11 cellular contexts compared by ENCODE assay signal in the genomic region with DNA sequence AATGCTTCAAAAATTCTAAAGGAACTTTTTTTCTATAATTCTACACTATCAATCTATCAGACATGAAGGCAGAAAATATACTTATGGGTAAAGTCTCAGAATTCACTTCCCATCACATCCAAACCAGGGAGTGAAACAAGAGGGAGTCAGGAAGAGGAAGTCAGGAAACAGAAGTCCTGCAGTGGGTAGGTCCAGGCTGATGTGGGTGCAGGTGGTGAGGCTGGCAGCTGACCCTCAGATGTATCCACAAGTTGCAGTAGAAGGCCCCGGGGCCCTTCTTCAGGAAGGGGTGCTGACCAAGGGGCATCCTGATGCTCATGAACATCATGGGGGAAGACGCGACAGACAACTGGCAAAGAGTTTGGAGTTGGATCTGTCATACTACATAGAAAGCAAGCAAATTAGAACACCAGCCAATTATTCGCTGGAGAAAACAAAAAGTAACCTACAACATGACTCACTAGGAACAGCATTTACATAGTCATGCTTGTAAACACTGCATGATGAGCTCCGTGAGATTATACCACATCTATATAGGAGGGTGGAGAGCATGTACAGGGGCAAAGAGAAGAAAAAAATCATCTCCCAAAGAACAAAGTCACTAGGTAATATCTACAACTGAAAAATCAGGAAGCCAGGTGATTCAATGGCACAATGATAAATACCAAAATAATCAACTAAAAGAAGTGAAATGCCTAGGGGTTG. TPM values are rescaled to one million over a fixed set of nuclear protein-coding genes. Genes with fewer than 3 reads are reported as not detected.
A peak's percentile ranks its signal among the peaks of the same experiment; 100 is the strongest.
DNase-seq lines count a peak whose midpoint lies in the region; ATAC-seq and TF ChIP-seq lines count a peak whose summit lies in the region.
"Had no signal": no experiment of that assay in that cellular context is flagged by ENCODE, and none has a peak within 500 bp of the region (broad histone marks: within the 10 kb centered on the region; RNA-seq: fewer than 3 reads in every experiment).

No MANE protein-coding gene starts in this region.

- 80% methylated on average over 4 of the region's 5 CpGs for WGBS in mammary epithelial cell (ENCODE audit: low coverage, missing lambda C conversion rate)
- WGBS in gastroesophageal sphincter (ENCODE audit: low coverage in 1 of 2), 2 donors: 64 to 90% methylated on average over 4 to 5 of the region's 5 CpGs

- no peak for TF ChIP-seq POLR2A in gastroesophageal sphincter (IDR thresholded peaks at IDR 0.05)

- no peaks in the 10 kb centered on the region for H3K27me3 Mint-ChIP-seq in nephron (ENCODE audit: low read depth)

- H3K9ac ChIP-seq in Loucy (ENCODE audit: low read depth, low read length, poor library complexity, severe bottlenecking): no peak overlapping the region
- H3K9ac ChIP-seq in mammary epithelial cell (ENCODE audit: insufficient read depth, low read length): no peak overlapping the region

- TF ChIP-seq CTCF in Loucy (conservative IDR thresholded peaks at IDR 0.05; ENCODE audit: low read length) (no peak), mammary epithelial cell (conservative IDR thresholded peaks at IDR 0.05 in 1 of 2, IDR thresholded peaks at IDR 0.05 in 1 of 2; ENCODE audit: extremely low read depth in 1 of 2, insufficient read depth in 1 of 2, low read depth in 1 of 2, low read length in 2 of 2) (no peak), nephron (IDR thresholded peaks at IDR 0.05; ENCODE audit: unreplicated experiment in 3 of 3) (no peak), gastroesophageal sphincter (IDR thresholded peaks at IDR 0.05) (no peak)

- H3K4me1 Mint-ChIP-seq in nephron: peaks cover 42% of the 10 kb centered on the region

- H3K9me3 Mint-ChIP-seq in nephron: no peaks in the 10 kb centered on the region

- dilution Hi-C loops in mammary epithelial cell (cut with HindIII; ENCODE audit: low sequenced_read_pairs): no loop called here

- H3K27ac ChIP-seq in mammary epithelial cell (ENCODE audit: insufficient read depth, low read depth, low read length) (no peak overlapping the region), gastroesophageal sphincter (no peak overlapping the region)

- peaks cover 12% of the 10 kb centered on the region for H3K36me3 Mint-ChIP-seq in nephron (ENCODE audit: low read depth)

- intact Hi-C loops in mammary epithelial cell (cut with micrococcal nuclease): loop anchor here (5.0 kb wide), 4 partner anchors 33 to 213 kb away; no protein-coding TSS in a partner anchor

- H3K4me3 ChIP-seq in Loucy (ENCODE audit: low read length, poor library complexity, severe bottlenecking): peak overlapping the region; percentile 46
- no peak overlapping the region for H3K4me3 ChIP-seq in mammary epithelial cell (replicated peaks in 1 of 3; ENCODE audit: insufficient read depth in 1 of 3, low read depth in 2 of 3, low read length in 3 of 3)
- no peak overlapping the region for H3K4me3 ChIP-seq in gastroesophageal sphincter

- no peaks in the 10 kb centered on the region for H3K9me2 ChIP-seq in Loucy (replicated peaks; ENCODE audit: low read depth, low read length)

- H2AFZ ChIP-seq in Loucy (ENCODE audit: low read length) (no peak overlapping the region), mammary epithelial cell (ENCODE audit: low read depth, low read length) (no peak overlapping the region)

- H3K4me2 ChIP-seq in Loucy (ENCODE audit: low read depth, low read length, poor library complexity, severe bottlenecking): peak overlapping the region; percentile 93
- H3K4me2 ChIP-seq in mammary epithelial cell (ENCODE audit: insufficient read depth, low read depth, low read length): no peak overlapping the region

- no peaks in the 10 kb centered on the region for H3K36me3 ChIP-seq in Loucy (ENCODE audit: insufficient read depth, low read length)
- H3K36me3 ChIP-seq in mammary epithelial cell (ENCODE audit: insufficient read depth, low read length): no peaks in the 10 kb centered on the region
- no peaks in the 10 kb centered on the region for H3K36me3 ChIP-seq in gastroesophageal sphincter

- peak overlapping the region in 2 of 3 experiments; percentile 21 to 42 for H3K27ac Mint-ChIP-seq in nephron

- TF ChIP-seq EP300 in gastroesophageal sphincter (IDR thresholded peaks at IDR 0.05): no peak

- peak overlapping the region in 2 of 3 experiments; percentile 33 to 64 for H3K4me3 Mint-ChIP-seq in nephron

- H3F3A ChIP-seq in Loucy (ENCODE audit: low read depth): no peaks in the 10 kb centered on the region

- H3K79me2 ChIP-seq in Loucy (ENCODE audit: insufficient read depth, low read length): peaks cover 84% of the 10 kb centered on the region
- peaks cover 80% of the 10 kb centered on the region for H3K79me2 ChIP-seq in mammary epithelial cell (ENCODE audit: insufficient read depth, low read length)

- H3K9me3 ChIP-seq in Loucy (ENCODE audit: insufficient read depth, low read depth, low read length) (no peaks in the 10 kb centered on the region), mammary epithelial cell (replicated peaks; ENCODE audit: insufficient read depth, low read length) (no peaks in the 10 kb centered on the region), gastroesophageal sphincter (no peaks in the 10 kb centered on the region)

- H4K20me1 ChIP-seq in Loucy (ENCODE audit: insufficient read depth, low read length, poor library complexity, severe bottlenecking) (peaks cover 50% of the 10 kb centered on the region), mammary epithelial cell (ENCODE audit: insufficient read depth, low read length) (no peaks in the 10 kb centered on the region)

- ATAC-seq in GM18873 (IDR thresholded peaks at IDR 0.05; ENCODE audit: low FRiP score, unreplicated experiment) (no peak), gastroesophageal sphincter (no peak), HG03520 (IDR thresholded peaks at IDR 0.05; ENCODE audit: unreplicated experiment) (no peak)

- BruUV-seq in mammary epithelial cell (replicated peaks; lab: Mats Ljungman, UMichigan): no TSS peak

- in situ Hi-C loops in mammary epithelial cell (cut with MboI; ENCODE audit: low sequenced_read_pairs in 2 of 2) (no loop called here), ACHN (cut with HindIII; ENCODE audit: low pct_ligation_motif_present, low pct_unique_long_range_greater_than_20kb, low sequenced_read_pairs) (no loop called here)

- CTCF ChIA-PET in mammary epithelial cell (lab: Charles Lee; ENCODE audit: low non-redundant PET): no interaction called here

- peaks cover 66% of the 10 kb centered on the region for H3K4me1 ChIP-seq in Loucy (ENCODE audit: insufficient read depth, low read length, poor library complexity, severe bottlenecking)
- peaks cover 19% of the 10 kb centered on the region for H3K4me1 ChIP-seq in mammary epithelial cell (ENCODE audit: insufficient read depth, low read length)
- H3K4me1 ChIP-seq in gastroesophageal sphincter: peaks cover 0 to 39% (median 4%) of the 10 kb centered on the region in 3 donors

- H3K27me3 ChIP-seq in Loucy (ENCODE audit: insufficient read depth, low read length, poor library complexity, severe bottlenecking) (no peaks in the 10 kb centered on the region), mammary epithelial cell (ENCODE audit: insufficient read depth, low read length) (no peaks in the 10 kb centered on the region), gastroesophageal sphincter (no peaks in the 10 kb centered on the region)

- DNase-seq in EH (ENCODE audit: low read depth): peak; percentile 53
- DNase-seq in mammary epithelial cell: peak; percentile 41
- DNase-seq in ACHN: no peak
- DNase-seq: activated T-cell treated with anti-CD3 and anti-CD28 coated beads for 4 hours, NCI-H526, T-helper 1 cell had no signal

RNA-seq across cellular contexts. Expression of a gene that starts 4.2 kb away (rescaled TPM):
- total RNA-seq in mammary epithelial cell (10 to 100 TPM; 43.8 to 65.3 TPM), gastroesophageal sphincter (10 to 100 TPM; 34.7 to 58.9 (median 52.1) TPM)
- polyA plus RNA-seq in mammary epithelial cell: 66.7 TPM
- polyA minus RNA-seq in mammary epithelial cell: 38.4 TPM
